24 cellular contexts compared by ENCODE assay signal in genomic region chr21:28750565-28750964, GRCh38.
DNase-seq lines count a peak whose midpoint lies in the region; ATAC-seq and TF ChIP-seq lines count a peak whose summit lies in the region.
"Had no signal": no experiment of that assay in that cellular context is flagged by ENCODE, and none has a peak within 500 bp of the region (broad histone marks: within the 10 kb centered on the region; RNA-seq: fewer than 3 reads in every experiment).

No MANE protein-coding gene starts in this region.

- H3K27me3 ChIP-seq in right cardiac atrium (ENCODE audit: control insufficient read depth, insufficient read depth) (no peaks in the 10 kb centered on the region), heart right ventricle (no peaks in the 10 kb centered on the region), hepatocyte (no peaks in the 10 kb centered on the region), liver (ENCODE audit: control insufficient read depth in 4 of 4, insufficient read depth in 4 of 4, low read length in 3 of 4) (no peaks in the 10 kb centered on the region)
- no peaks in the 10 kb centered on the region for H3K27me3 ChIP-seq in naive thymus-derived CD4-positive, alpha-beta T cell (ENCODE audit: control insufficient read depth in 2 of 2, insufficient read depth in 2 of 2, low read length in 2 of 2)
- H3K27me3 ChIP-seq: BE2C; BLaER1 treated with 17β-estradiol and CSF1 and Interleukin-3, amounts not matched to agents 10 nM and 100 nM had no signal

- H3K9me2 ChIP-seq in hepatocyte (replicated peaks; ENCODE audit: insufficient read depth): no peaks in the 10 kb centered on the region

- WGBS in right cardiac atrium: 98% methylated on average over 5 of the region's 5 CpGs
- 96 to 97% methylated on average over 5 of the region's 5 CpGs for WGBS in heart right ventricle, 2 donors
- WGBS in hepatocyte (ENCODE audit: low lambda C conversion rate, missing lambda C conversion rate): over 99% methylated on average over 5 of the region's 5 CpGs
- 79% methylated on average over 5 of the region's 5 CpGs for WGBS in liver

- no peaks in the 10 kb centered on the region for H3K9me3 ChIP-seq in right cardiac atrium (ENCODE audit: control insufficient read depth, low read length)
- H3K9me3 ChIP-seq in heart right ventricle: no peaks in the 10 kb centered on the region
- no peaks in the 10 kb centered on the region for H3K9me3 ChIP-seq in hepatocyte (ENCODE audit: low read depth)
- H3K9me3 ChIP-seq in liver (ENCODE audit: control insufficient read depth in 4 of 4, low read length in 3 of 4): no peaks in the 10 kb centered on the region
- no peaks in the 10 kb centered on the region for H3K9me3 ChIP-seq in naive thymus-derived CD4-positive, alpha-beta T cell (ENCODE audit: control insufficient read depth in 2 of 3, low read length in 3 of 3)
- H3K9me3 ChIP-seq: A549; BE2C; BLaER1 treated with 17β-estradiol and CSF1 and Interleukin-3, amounts not matched to agents 10 nM and 100 nM had no signal

- no peaks in the 10 kb centered on the region for H4K20me1 ChIP-seq in hepatocyte (ENCODE audit: insufficient read depth, poor library complexity, severe bottlenecking)
- H4K20me1 ChIP-seq: BLaER1 treated with 17β-estradiol and CSF1 and Interleukin-3, amounts not matched to agents 10 nM and 100 nM had no signal

- H3K9me3 Mint-ChIP-seq in naive thymus-derived CD4-positive, alpha-beta T cell: no peaks in the 10 kb centered on the region
- H3K9me3 Mint-ChIP-seq: CD14-positive monocyte; CD4-positive, alpha-beta T cell; CD8-positive, alpha-beta memory T cell had no signal

- H3K4me1 ChIP-seq in right cardiac atrium (ENCODE audit: control insufficient read depth, insufficient read depth, low read length) (peaks cover 8% of the 10 kb centered on the region), heart right ventricle (peaks cover 8 to 49% (median 24%) of the 10 kb centered on the region in 9 donors), hepatocyte (ENCODE audit: insufficient read depth) (peaks cover 8% of the 10 kb centered on the region), liver (ENCODE audit: control insufficient read depth in 4 of 4, insufficient read depth in 4 of 4, low read length in 3 of 4) (peaks cover 0 to 3% (median under 1%) of the 10 kb centered on the region in 4 donors)
- peaks cover 0 to under 1% of the 10 kb centered on the region in 2 donors for H3K4me1 ChIP-seq in naive thymus-derived CD4-positive, alpha-beta T cell (ENCODE audit: control insufficient read depth in 2 of 2, insufficient read depth in 2 of 2, low read length in 2 of 2)
- H3K4me1 ChIP-seq: A549, BE2C had no signal

- H3K4me3 ChIP-seq in right cardiac atrium (ENCODE audit: low read length) (no peak overlapping the region), heart right ventricle (no peak overlapping the region), hepatocyte (no peak overlapping the region), liver (ENCODE audit: low read depth in 1 of 3, low read length in 3 of 3) (no peak overlapping the region)
- no peak overlapping the region for H3K4me3 ChIP-seq in naive thymus-derived CD4-positive, alpha-beta T cell (ENCODE audit: low read length)
- H3K4me3 ChIP-seq: A549; BLaER1 treated with 17β-estradiol and CSF1 and Interleukin-3, amounts not matched to agents 10 nM and 100 nM; GM12878; GM23338 had no signal

- no peaks in the 10 kb centered on the region for H3K79me2 ChIP-seq in hepatocyte

- no peaks in the 10 kb centered on the region for H3K36me3 ChIP-seq in heart right ventricle
- H3K36me3 ChIP-seq in hepatocyte (replicated peaks; ENCODE audit: insufficient read depth, low read depth): no peaks in the 10 kb centered on the region
- no peaks in the 10 kb centered on the region for H3K36me3 ChIP-seq in liver (ENCODE audit: control insufficient read depth in 4 of 4, insufficient read depth in 3 of 4, low read depth in 1 of 4, low read length in 3 of 4)
- no peaks in the 10 kb centered on the region for H3K36me3 ChIP-seq in naive thymus-derived CD4-positive, alpha-beta T cell (ENCODE audit: control insufficient read depth in 2 of 3, insufficient read depth in 3 of 3, low read length in 3 of 3)
- H3K36me3 ChIP-seq: BE2C; BLaER1 treated with 17β-estradiol and CSF1 and Interleukin-3, amounts not matched to agents 10 nM and 100 nM had no signal

- H3K27ac ChIP-seq in right cardiac atrium (ENCODE audit: low read length) (peak overlapping the region; percentile 40), heart right ventricle (peak overlapping the region in 4 of 10 donors; percentile 36 to 97 (median 93)), hepatocyte (peak overlapping the region; percentile 31), liver (ENCODE audit: low read depth in 1 of 2, low read length in 2 of 2) (no peak overlapping the region)
- no peak overlapping the region for H3K27ac ChIP-seq in naive thymus-derived CD4-positive, alpha-beta T cell (ENCODE audit: low read depth, low read length)
- H3K27ac ChIP-seq: A549; BLaER1 treated with 17β-estradiol and CSF1 and Interleukin-3, amounts not matched to agents 10 nM and 100 nM had no signal

- POLR2A ChIA-PET in naive thymus-derived CD4-positive, alpha-beta T cell (lab: Charles Lee): no interaction called here

- DNase-seq in right cardiac atrium (no peak), heart right ventricle (no peak), hepatocyte (ENCODE audit: low spot score) (no peak), HPDE6-E6E7 (ENCODE audit: extremely low spot score) (no peak), superior temporal gyrus (ENCODE audit: extremely low spot score) (no peak)
- DNase-seq in naive thymus-derived CD4-positive, alpha-beta T cell: no peak
- DNase-seq: 8988T; ACHN; AML-193; BE2C; CD4-positive, alpha-beta T cell; CD8-positive, alpha-beta memory T cell; DMS 273 treated with DMSO at 0.1 percent for 48 hours; DMS79; EL; GDM1; H9 had no signal

- no peak overlapping the region for H2AFZ ChIP-seq in hepatocyte
- H2AFZ ChIP-seq: GM23338 had no signal

- ATAC-seq in right cardiac atrium (no peak), heart right ventricle (no peak)
- no peak for ATAC-seq in naive thymus-derived CD4-positive, alpha-beta T cell
- ATAC-seq: A549, GM12878, GM23338, HCT116 had no signal

- H3K4me3 Mint-ChIP-seq in naive thymus-derived CD4-positive, alpha-beta T cell: no peak overlapping the region
- H3K4me3 Mint-ChIP-seq: CD14-positive monocyte; CD4-positive, alpha-beta T cell; CD8-positive, alpha-beta memory T cell; GM23338; H9 had no signal

- no peak overlapping the region for H3K27ac Mint-ChIP-seq in naive thymus-derived CD4-positive, alpha-beta T cell
- H3K27ac Mint-ChIP-seq: CD14-positive monocyte; CD4-positive, alpha-beta T cell; GM23338; H9 had no signal

- intact Hi-C loops in right cardiac atrium (cut with DNase I) (no loop called here), heart right ventricle (cut with DNase I) (loop anchor here in 1 of 10 donors (10.0 kb wide), 1 partner anchor 134 kb away; a partner anchor contains a TSS)
- intact Hi-C loops in naive thymus-derived CD4-positive, alpha-beta T cell (cut with micrococcal nuclease): no loop called here

- H3K4me2 ChIP-seq in hepatocyte: no peak overlapping the region
- H3K4me2 ChIP-seq: A549; BLaER1 treated with 17β-estradiol and CSF1 and Interleukin-3, amounts not matched to agents 10 nM and 100 nM; GM23338 had no signal

- H3K27me3 Mint-ChIP-seq in naive thymus-derived CD4-positive, alpha-beta T cell: no peaks in the 10 kb centered on the region
- H3K27me3 Mint-ChIP-seq: CD4-positive, alpha-beta T cell; CD8-positive, alpha-beta memory T cell had no signal

- TF ChIP-seq CTCF in heart right ventricle (IDR thresholded peaks at IDR 0.05): no peak
- no peak for TF ChIP-seq CTCF in hepatocyte (IDR thresholded peaks at IDR 0.05; ENCODE audit: poor library complexity)
- TF ChIP-seq CTCF in liver (IDR thresholded peaks at IDR 0.05; ENCODE audit: low read depth, low read length, missing input control): no peak

- no peak for TF ChIP-seq RAD21 in liver (IDR thresholded peaks at IDR 0.05)

- CTCF ChIA-PET in naive thymus-derived CD4-positive, alpha-beta T cell (lab: Charles Lee): no interaction called here

- peaks cover 0 to 17% (median 8%) of the 10 kb centered on the region in 5 donors for H3K36me3 Mint-ChIP-seq in naive thymus-derived CD4-positive, alpha-beta T cell
- H3K36me3 Mint-ChIP-seq: CD14-positive monocyte had no signal

- no peaks in the 10 kb centered on the region for H3K4me1 Mint-ChIP-seq in naive thymus-derived CD4-positive, alpha-beta T cell
- H3K4me1 Mint-ChIP-seq: CD14-positive monocyte; CD8-positive, alpha-beta memory T cell; GM23338 had no signal

- no peak overlapping the region for H3K9ac ChIP-seq in liver (ENCODE audit: low read depth in 1 of 2, low read length in 2 of 2)
- H3K9ac ChIP-seq: BLaER1 treated with 17β-estradiol and CSF1 and Interleukin-3, amounts not matched to agents 10 nM and 100 nM had no signal

TF ChIP-seq in liver, 16 proteins besides CTCF, POLR2A, EP300 and RAD21 (continues in another document):
- TF ChIP-seq NR2F2 (IDR thresholded peaks at IDR 0.05): no peak
- TF ChIP-seq, protein P1, sequence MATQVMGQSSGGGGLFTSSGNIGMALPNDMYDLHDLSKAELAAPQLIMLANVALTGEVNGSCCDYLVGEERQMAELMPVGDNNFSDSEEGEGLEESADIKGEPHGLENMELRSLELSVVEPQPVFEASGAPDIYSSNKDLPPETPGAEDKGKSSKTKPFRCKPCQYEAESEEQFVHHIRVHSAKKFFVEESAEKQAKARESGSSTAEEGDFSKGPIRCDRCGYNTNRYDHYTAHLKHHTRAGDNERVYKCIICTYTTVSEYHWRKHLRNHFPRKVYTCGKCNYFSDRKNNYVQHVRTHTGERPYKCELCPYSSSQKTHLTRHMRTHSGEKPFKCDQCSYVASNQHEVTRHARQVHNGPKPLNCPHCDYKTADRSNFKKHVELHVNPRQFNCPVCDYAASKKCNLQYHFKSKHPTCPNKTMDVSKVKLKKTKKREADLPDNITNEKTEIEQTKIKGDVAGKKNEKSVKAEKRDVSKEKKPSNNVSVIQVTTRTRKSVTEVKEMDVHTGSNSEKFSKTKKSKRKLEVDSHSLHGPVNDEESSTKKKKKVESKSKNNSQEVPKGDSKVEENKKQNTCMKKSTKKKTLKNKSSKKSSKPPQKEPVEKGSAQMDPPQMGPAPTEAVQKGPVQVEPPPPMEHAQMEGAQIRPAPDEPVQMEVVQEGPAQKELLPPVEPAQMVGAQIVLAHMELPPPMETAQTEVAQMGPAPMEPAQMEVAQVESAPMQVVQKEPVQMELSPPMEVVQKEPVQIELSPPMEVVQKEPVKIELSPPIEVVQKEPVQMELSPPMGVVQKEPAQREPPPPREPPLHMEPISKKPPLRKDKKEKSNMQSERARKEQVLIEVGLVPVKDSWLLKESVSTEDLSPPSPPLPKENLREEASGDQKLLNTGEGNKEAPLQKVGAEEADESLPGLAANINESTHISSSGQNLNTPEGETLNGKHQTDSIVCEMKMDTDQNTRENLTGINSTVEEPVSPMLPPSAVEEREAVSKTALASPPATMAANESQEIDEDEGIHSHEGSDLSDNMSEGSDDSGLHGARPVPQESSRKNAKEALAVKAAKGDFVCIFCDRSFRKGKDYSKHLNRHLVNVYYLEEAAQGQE (IDR thresholded peaks at IDR 0.05): no peak
- no peak for TF ChIP-seq EGR1 (IDR thresholded peaks at IDR 0.05; ENCODE audit: low read depth in 2 of 2)
- TF ChIP-seq HNF4G (IDR thresholded peaks at IDR 0.05): no peak
- TF ChIP-seq YY1 (IDR thresholded peaks at IDR 0.05): peak; percentile 15

Comparison
In these comparisons a context has a peak if more than half of its experiments do, and no peak if none do; other contexts are left out.
1. H3K27ac ChIP-seq: peak in right cardiac atrium (single experiment) and hepatocyte (single experiment); none in liver (0 of 2) and naive thymus-derived CD4-positive, alpha-beta T cell (single experiment).